19 cellular contexts compared by ENCODE assay signal in genomic region chr9:118631956-118632355, GRCh38.
"Had no signal": no experiment of that assay in that cellular context is flagged by ENCODE, and none has a peak within 500 bp of the region (broad histone marks: within the 10 kb centered on the region; RNA-seq: fewer than 3 reads in every experiment).

No MANE protein-coding gene starts in this region.

- H3K4me3 ChIP-seq: coronary artery, heart right ventricle, left lung, lower lobe of right lung, pancreas, right lobe of liver, spleen, testis, transverse colon had no signal

- H3K9me3 ChIP-seq: lower lobe of right lung, pancreas, right lobe of liver, testis, transverse colon had no signal

- H3K27me3 ChIP-seq: heart right ventricle, left lung, pancreas, right lobe of liver, spleen, testis, transverse colon had no signal

- ATAC-seq: esophagus mucosa; heart right ventricle; left lung; lower lobe of right lung; natural killer cell treated with Interleukin-12 subunit alpha and Interleukin-12 subunit beta and Interleukin-15 and Interleukin-18, amount 100 ng/mL, for 72 hours; pancreas; right lobe of liver; stimulated activated naive B cell treated with anti-CD40 and anti-IgM and Interleukin-4, amounts not matched to agents 10 μg/mL and 1 μg/mL and 100 μg/mL, for 72 hours; stimulated activated naive CD8-positive, alpha-beta T cell treated with anti-CD3 and anti-CD28 coated beads, Interleukin-15, amount 100 ng/mL, for 72 hours had no signal

- H3K36me3 ChIP-seq: heart right ventricle, left lung, lower lobe of right lung, pancreas, right lobe of liver, spleen, transverse colon had no signal

- DNase-seq: effector CD4-positive, alpha-beta T cell; heart right ventricle; hypothalamus; left lung; lower lobe of right lung; occipital lobe; pancreas; right lobe of liver; spleen; stimulated activated CD4-positive, alpha-beta T cell treated with anti-CD3 and anti-CD28 coated beads, Interleukin-15, amount 100 ng/mL, for 24 hours; stimulated activated CD4-positive, alpha-beta T cell treated with anti-CD3 and anti-CD28 coated beads, Interleukin-1b, Interleukin-23, amount 100 ng/mL, for 48 hours; stimulated activated CD4-positive, alpha-beta T cell treated with anti-CD3 and anti-CD28 coated beads, Interleukin-4, amount 100 ng/mL, for 4 hours; stimulated activated naive B cell treated with anti-CD40 and anti-IgM and Interleukin-4, amounts not matched to agents 10 μg/mL and 1 μg/mL and 100 μg/mL, for 72 hours; stimulated activated naive CD8-positive, alpha-beta T cell treated with anti-CD3 and anti-CD28 coated beads, Interleukin-15, amount 100 ng/mL, for 72 hours; testis; transverse colon had no signal

- H3K4me1 ChIP-seq: heart right ventricle, left lung, lower lobe of right lung, pancreas, right lobe of liver, spleen, testis, transverse colon had no signal

- H3K27ac ChIP-seq: coronary artery, heart right ventricle, left lung, lower lobe of right lung, pancreas, right lobe of liver, spleen, testis, transverse colon had no signal
